Comparison of ENCODE assay signal across 33 cellular contexts in genomic region chr15:74024687-74025086, GRCh38. TPM values are rescaled to one million over a fixed set of nuclear protein-coding genes. Genes with fewer than 3 reads are reported as not detected.
A peak's percentile ranks its signal among the peaks of the same experiment; 100 is the strongest.
DNase-seq lines count a peak whose midpoint lies in the region; ATAC-seq, FAIRE-seq and TF ChIP-seq lines count a peak whose summit lies in the region.
"Had no signal": no experiment of that assay in that cellular context is flagged by ENCODE, and none has a peak within 500 bp of the region (broad histone marks: within the 10 kb centered on the region; RNA-seq: fewer than 3 reads in every experiment).

No MANE protein-coding gene starts in this region.

- H3K27ac Mint-ChIP-seq in CD8-positive, alpha-beta T cell, result peak overlapping the region; percentile 70
- H3K27ac Mint-ChIP-seq: activated CD4-positive, alpha-beta memory T cell treated with anti-CD3 and anti-CD28 coated beads, Interleukin-2, amount 10 ng/mL, durations not matched to agents 7 days and 5 days; activated naive CD8-positive, alpha-beta T cell; activated T-helper 1 cell treated with anti-CD3 and anti-CD28 coated beads, Interleukin-12 subunit alpha, Interleukin-12 subunit beta, Interleukin-2, Interleukin-4 antibody, amounts not matched to agents 30 ng/mL and 10 ng/mL and 1 ng/mL, durations not matched to agents 14 hours and 24 hours and 36 hours; mesothelial cell of epicardium; naive B cell had no signal

- H3K27ac ChIP-seq in AG04450 (ENCODE audit: low read depth, low read length) (peak overlapping the region; percentile 39), endothelial cell of umbilical vein (ENCODE audit: insufficient read depth, low read depth, low read length) (peak overlapping the region; percentile 62), sigmoid colon (peak overlapping the region in 2 of 4 donors; percentile 21 to 29)
- no peak overlapping the region for H3K27ac ChIP-seq in CD8-positive, alpha-beta T cell (ENCODE audit: low read depth, low read length)
- H3K27ac ChIP-seq: BLaER1, colonic mucosa had no signal

- TF ChIP-seq CTCF in AG04450 (IDR thresholded peaks at IDR 0.05; ENCODE audit: low read depth, low read length) (no peak), endothelial cell of umbilical vein (IDR thresholded peaks at IDR 0.05; ENCODE audit: extremely low read depth in 1 of 2, insufficient read depth in 1 of 2, low read depth in 1 of 2, low read length in 2 of 2) (no peak), sigmoid colon (IDR thresholded peaks at IDR 0.05) (no peak)
- TF ChIP-seq CTCF in CD8-positive, alpha-beta T cell (IDR thresholded peaks at IDR 0.05), result no peak

- H3K36me3 Mint-ChIP-seq in CD8-positive, alpha-beta T cell, result peaks cover 67% of the 10 kb centered on the region

- no peak overlapping the region for H3K4me3 ChIP-seq in AG04450 (ENCODE audit: low read depth, low read length)
- H3K4me3 ChIP-seq in CD8-positive, alpha-beta T cell (ENCODE audit: low read depth, low read length), result no peak overlapping the region
- no peak overlapping the region for H3K4me3 ChIP-seq in endothelial cell of umbilical vein (replicated peaks in 1 of 3; ENCODE audit: insufficient read depth in 1 of 3, low read depth in 1 of 3, low read length in 3 of 3)
- H3K4me3 ChIP-seq in sigmoid colon, result no peak overlapping the region
- H3K4me3 ChIP-seq: BLaER1, colonic mucosa had no signal

- H3K9me3 ChIP-seq in AG04450 (ENCODE audit: control insufficient read depth, insufficient read depth, low read length) (no peaks in the 10 kb centered on the region; the same call in 1 of the 2 replicates), endothelial cell of umbilical vein (replicated peaks; ENCODE audit: control insufficient read depth, insufficient read depth, low read length) (no peaks in the 10 kb centered on the region), sigmoid colon (no peaks in the 10 kb centered on the region)
- H3K9me3 ChIP-seq in CD8-positive, alpha-beta T cell (ENCODE audit: low read length), result no peaks in the 10 kb centered on the region
- H3K9me3 ChIP-seq: BLaER1, colonic mucosa had no signal

- H3K9me1 ChIP-seq in endothelial cell of umbilical vein (replicated peaks; ENCODE audit: control insufficient read depth, extremely low read depth, insufficient read depth, low read length), result no peaks in the 10 kb centered on the region

- H3K27me3 ChIP-seq in AG04450 (ENCODE audit: control insufficient read depth, insufficient read depth, low read length) (no peaks in the 10 kb centered on the region), endothelial cell of umbilical vein (ENCODE audit: control insufficient read depth in 2 of 2, insufficient read depth in 2 of 2, low read length in 2 of 2) (no peaks in the 10 kb centered on the region), sigmoid colon (no peaks in the 10 kb centered on the region)
- no peaks in the 10 kb centered on the region for H3K27me3 ChIP-seq in CD8-positive, alpha-beta T cell (ENCODE audit: insufficient read depth, low read length)
- H3K27me3 ChIP-seq: BLaER1, colonic mucosa had no signal

- CTCF ChIA-PET in AG04450 (lab: Charles Lee), result interaction anchor here (0.7 to 1.6 kb wide), 2 partner anchors 10 to 52 kb away, joined by 3 to 4 read pairs; no protein-coding TSS in a partner anchor
- CTCF ChIA-PET in CD8-positive, alpha-beta T cell (lab: Charles Lee), result interaction anchor here (1.1 to 1.4 kb wide), 2 partner anchors 12 to 53 kb away, joined by 3 read pairs; no protein-coding TSS in a partner anchor
- CTCF ChIA-PET in endothelial cell of umbilical vein (lab: Charles Lee), result interaction anchor here (0.8 to 3.3 kb wide), 11 partner anchors 8 to 151 kb away, joined by 3 to 40 read pairs (median 5); partner anchors contain the start of gene PML

- H3K4me1 ChIP-seq in CD8-positive, alpha-beta T cell (ENCODE audit: insufficient read depth, low read length), result peaks cover 4% of the 10 kb centered on the region
- peaks cover 22% of the 10 kb centered on the region for H3K4me1 ChIP-seq in endothelial cell of umbilical vein (ENCODE audit: control insufficient read depth, extremely low read depth, insufficient read depth, low read length)
- H3K4me1 ChIP-seq in sigmoid colon, result peaks cover 0 to 47% (median 40%) of the 10 kb centered on the region in 4 donors
- H3K4me1 ChIP-seq: BLaER1, colonic mucosa had no signal

- DNase-seq in AG04450 (ENCODE audit: low read depth, low spot score) (no peak), endothelial cell of umbilical vein (ENCODE audit: low read depth, low spot score) (peak; percentile 15), sigmoid colon (peak; percentile 50)
- no peak for DNase-seq in CD8-positive, alpha-beta T cell
- no peak for DNase-seq in central memory CD4-positive, alpha-beta T cell
- DNase-seq in stimulated activated CD4-positive, alpha-beta T cell treated with anti-CD3 and anti-CD28 coated beads, Interleukin-4, amount 100 ng/mL, for 1 hour, result no peak
- DNase-seq: activated CD4-positive, alpha-beta memory T cell treated with anti-CD3 and anti-CD28 coated beads, Interleukin-2, amount 10 ng/mL, durations not matched to agents 7 days and 5 days; activated CD4-positive, alpha-beta T cell treated with anti-CD3 and anti-CD28 coated beads for 1 hour; activated CD8-positive, alpha-beta memory T cell treated with anti-CD3 and anti-CD28 coated beads, Interleukin-2, amount 50 U/mL, for 4 hours; colonic mucosa; COR-L47; effector CD8-positive, alpha-beta T cell; erythroblast; naive B cell; NCI-H1436 treated with DMSO at 0.1 percent for 48 hours; NCI-H226; SHP77; stimulated activated naive CD4-positive, alpha-beta T cell treated with Interleukin-2 at 50 U/mL for 16 hours had no signal

- ATAC-seq in CD8-positive, alpha-beta T cell, result no peak
- ATAC-seq in HG02938 (IDR thresholded peaks at IDR 0.05; ENCODE audit: unreplicated experiment), result no peak

- TF ChIP-seq EP300 in sigmoid colon (IDR thresholded peaks at IDR 0.05), result no peak

- POLR2A ChIA-PET in AG04450 (lab: Yijun Ruan, JAX), result no interaction called here
- POLR2A ChIA-PET in CD8-positive, alpha-beta T cell (lab: Charles Lee), result no interaction called here
- POLR2A ChIA-PET in endothelial cell of umbilical vein (lab: Charles Lee), result no interaction called here

- no peak overlapping the region for H2AFZ ChIP-seq in endothelial cell of umbilical vein (ENCODE audit: low read depth, low read length)

- peaks cover 39% of the 10 kb centered on the region for H3K36me3 ChIP-seq in CD8-positive, alpha-beta T cell (ENCODE audit: insufficient read depth, low read length)
- peaks cover 6 to 22% of the 10 kb centered on the region in 2 experiments for H3K36me3 ChIP-seq in endothelial cell of umbilical vein (ENCODE audit: control insufficient read depth in 2 of 2, extremely low read depth in 1 of 2, insufficient read depth in 2 of 2, low read length in 2 of 2)
- H3K36me3 ChIP-seq in sigmoid colon, result peaks cover 24 to 53% (median 29%) of the 10 kb centered on the region in 4 donors

- no peaks in the 10 kb centered on the region for H3K9me3 Mint-ChIP-seq in CD8-positive, alpha-beta T cell
- H3K9me3 Mint-ChIP-seq: activated CD4-positive, alpha-beta memory T cell treated with anti-CD3 and anti-CD28 coated beads, Interleukin-2, amount 10 ng/mL, durations not matched to agents 7 days and 5 days; activated T-helper 1 cell treated with anti-CD3 and anti-CD28 coated beads, Interleukin-12 subunit alpha, Interleukin-12 subunit beta, Interleukin-2, Interleukin-4 antibody, amounts not matched to agents 30 ng/mL and 10 ng/mL and 1 ng/mL, durations not matched to agents 14 hours and 24 hours and 36 hours; mesothelial cell of epicardium; naive B cell had no signal

- BruUV-seq in endothelial cell of umbilical vein (replicated peaks; lab: Mats Ljungman, UMichigan), result no TSS peak

- H4K20me1 ChIP-seq in endothelial cell of umbilical vein (replicated peaks; ENCODE audit: control insufficient read depth, extremely low read depth, insufficient read depth, low read length), result no peaks in the 10 kb centered on the region

- peaks cover 4% of the 10 kb centered on the region for H3K4me1 Mint-ChIP-seq in CD8-positive, alpha-beta T cell (ENCODE audit: low read depth)
- H3K4me1 Mint-ChIP-seq: mesothelial cell of epicardium had no signal

- no peaks in the 10 kb centered on the region for H3K27me3 Mint-ChIP-seq in CD8-positive, alpha-beta T cell (ENCODE audit: low read depth)
- H3K27me3 Mint-ChIP-seq: activated CD4-positive, alpha-beta memory T cell treated with anti-CD3 and anti-CD28 coated beads, Interleukin-2, amount 10 ng/mL, durations not matched to agents 7 days and 5 days; activated naive CD8-positive, alpha-beta T cell; naive B cell had no signal

- peaks cover 37% of the 10 kb centered on the region for H3K79me2 ChIP-seq in endothelial cell of umbilical vein (ENCODE audit: control insufficient read depth, insufficient read depth, low read length)

- FAIRE-seq in endothelial cell of umbilical vein (lab: Jason Lieb, UNC), result no peak
- FAIRE-seq: GM12892, islet of Langerhans had no signal

- H3K4me2 ChIP-seq in endothelial cell of umbilical vein (ENCODE audit: insufficient read depth, low read length), result no peak overlapping the region
- H3K4me2 ChIP-seq: BLaER1 had no signal

- no peak overlapping the region for H3K9ac ChIP-seq in endothelial cell of umbilical vein (replicated peaks; ENCODE audit: extremely low read depth, insufficient read depth, low read length)
- H3K9ac ChIP-seq: BLaER1 had no signal

- no peak overlapping the region for H3K4me3 Mint-ChIP-seq in CD8-positive, alpha-beta T cell
- H3K4me3 Mint-ChIP-seq: activated CD4-positive, alpha-beta memory T cell treated with anti-CD3 and anti-CD28 coated beads, Interleukin-2, amount 10 ng/mL, durations not matched to agents 7 days and 5 days; activated naive CD8-positive, alpha-beta T cell; activated T-helper 1 cell treated with anti-CD3 and anti-CD28 coated beads, Interleukin-12 subunit alpha, Interleukin-12 subunit beta, Interleukin-2, Interleukin-4 antibody, amounts not matched to agents 30 ng/mL and 10 ng/mL and 1 ng/mL, durations not matched to agents 14 hours and 24 hours and 36 hours; mesothelial cell of epicardium; naive B cell had no signal

- WGBS in sigmoid colon, 2 donors, result 59 to 88% methylated on average over 2 of the region's 2 CpGs

- intact Hi-C loops in CD8-positive, alpha-beta T cell (cut with DNase I, micrococcal nuclease), result no loop called here
- intact Hi-C loops in endothelial cell of umbilical vein (cut with micrococcal nuclease), result loop anchor here (1.0 kb wide), 3 partner anchors 13 to 42 kb away; partner anchors contain the start of gene STOML1
- intact Hi-C loops in sigmoid colon (cut with DNase I), result no loop called here

- TF ChIP-seq POLR2A in endothelial cell of umbilical vein (IDR thresholded peaks at IDR 0.05; ENCODE audit: low read depth, low read length) (no peak), sigmoid colon (IDR thresholded peaks at IDR 0.05) (no peak)

- dilution Hi-C loops in endothelial cell of umbilical vein (cut with MboI; ENCODE audit: extremely low pct_ligation_motif_present, low sequenced_read_pairs), result no loop called here

RNA-seq across cellular contexts. Expression of gene PML, which starts 30.2 kb away (rescaled TPM):
- polyA plus RNA-seq in AG04450 (2011; rRNA removed), result 7.6 and 12.5 TPM in 2 replicates
- polyA minus RNA-seq in AG04450 (2011; rRNA and poly(A)+ RNA removed), result 22.0 and 22.5 TPM in 2 replicates
- 10 to 100 TPM; 29.2 to 29.6 TPM for total RNA-seq in CD8-positive, alpha-beta T cell
- 77.4 and 79.6 TPM in 2 replicates for total RNA-seq in endothelial cell of umbilical vein
- 30.4 and 32.2 TPM in 2 replicates for polyA plus RNA-seq in endothelial cell of umbilical vein
- 25.0 and 30.4 TPM in 2 replicates for polyA plus RNA-seq in endothelial cell of umbilical vein (2011; cell fraction: cytosol; rRNA removed)
- polyA plus RNA-seq in endothelial cell of umbilical vein (2011; cell fraction: nucleus; rRNA removed), result 48.2 and 54.1 TPM in 2 replicates
- 50.1 and 59.6 TPM in 2 replicates for polyA plus RNA-seq in endothelial cell of umbilical vein (2012)
- 25.2 and 25.4 TPM in 2 replicates for polyA minus RNA-seq in endothelial cell of umbilical vein
- polyA minus RNA-seq in endothelial cell of umbilical vein (2011; cell fraction: cytosol; rRNA and poly(A)+ RNA removed), result 15.3 TPM
- polyA minus RNA-seq in endothelial cell of umbilical vein (2011; cell fraction: nucleus; rRNA and poly(A)+ RNA removed), result 23.1 and 27.4 TPM in 2 replicates
- 100 to 1,000 TPM in 1 of 4 donors, 10 to 100 TPM in 3; 43.3 to 129 (median 60.0) TPM for total RNA-seq in sigmoid colon
- 10 to 100 TPM in 1 of 3 donors, 1 to 10 TPM in 2; 9.6 to 36.4 (median 9.7) TPM for polyA plus RNA-seq in sigmoid colon

RNA-seq across cellular contexts. Expression of gene STOML1, which starts 32.6 kb away (rescaled TPM):
- polyA plus RNA-seq in AG04450 (2011; rRNA removed) (7.3 and 10.0 TPM in 2 replicates), endothelial cell of umbilical vein (15.4 and 16.7 TPM in 2 replicates), sigmoid colon (10 to 100 TPM in 1 of 3 donors, 1 to 10 TPM in 2; 3.5 to 18.5 (median 4.2) TPM)
- 5.0 and 6.3 TPM in 2 replicates for polyA minus RNA-seq in AG04450 (2011; rRNA and poly(A)+ RNA removed)
- total RNA-seq in CD8-positive, alpha-beta T cell, result 1 to 10 TPM; 2.5 to 4.8 TPM
- total RNA-seq in endothelial cell of umbilical vein (12.4 and 12.9 TPM in 2 replicates), sigmoid colon (10 to 100 TPM in 3 of 4 donors, 1 to 10 TPM in 1; 10.0 to 17.8 (median 13.8) TPM)
- polyA plus RNA-seq in endothelial cell of umbilical vein (2011; cell fraction: cytosol; rRNA removed), result 11.6 and 15.3 TPM in 2 replicates
- 12.1 and 12.5 TPM in 2 replicates for polyA plus RNA-seq in endothelial cell of umbilical vein (2011; cell fraction: nucleus; rRNA removed)
- polyA plus RNA-seq in endothelial cell of umbilical vein (2012), result 6.2 and 6.9 TPM in 2 replicates
- 10.3 and 10.5 TPM in 2 replicates for polyA minus RNA-seq in endothelial cell of umbilical vein
- polyA minus RNA-seq in endothelial cell of umbilical vein (2011; cell fraction: cytosol; rRNA and poly(A)+ RNA removed), result 2.0 TPM
- polyA minus RNA-seq in endothelial cell of umbilical vein (2011; cell fraction: nucleus; rRNA and poly(A)+ RNA removed), result 2.3 and 2.5 TPM in 2 replicates

RNA-seq across cellular contexts. Expression of gene GOLGA6A, which starts 57.7 kb away (rescaled TPM):
- polyA plus RNA-seq in AG04450 (2011; rRNA removed) (not detected in 2 replicates), endothelial cell of umbilical vein (not detected in 2 replicates), sigmoid colon (not detected)
- polyA minus RNA-seq in AG04450 (2011; rRNA and poly(A)+ RNA removed), result not detected in 2 replicates
- not detected for total RNA-seq in CD8-positive, alpha-beta T cell
- total RNA-seq in endothelial cell of umbilical vein (not detected in 2 replicates), sigmoid colon (not detected)
- not detected in 2 replicates for polyA plus RNA-seq in endothelial cell of umbilical vein (2011; cell fraction: cytosol; rRNA removed)
- polyA plus RNA-seq in endothelial cell of umbilical vein (2011; cell fraction: nucleus; rRNA removed), result not detected in 2 replicates
- not detected in 2 replicates for polyA plus RNA-seq in endothelial cell of umbilical vein (2012)
- not detected in 2 replicates for polyA minus RNA-seq in endothelial cell of umbilical vein
- polyA minus RNA-seq in endothelial cell of umbilical vein (2011; cell fraction: cytosol; rRNA and poly(A)+ RNA removed), result not detected
- polyA minus RNA-seq in endothelial cell of umbilical vein (2011; cell fraction: nucleus; rRNA and poly(A)+ RNA removed), result not detected in 2 replicates
- total RNA-seq: activated CD4-positive, alpha-beta memory T cell treated with anti-CD3 and anti-CD28 coated beads, Interleukin-2, amount 10 ng/mL, durations not matched to agents 7 days and 5 days; activated T-helper 1 cell treated with anti-CD3 and anti-CD28 coated beads, Interleukin-12 subunit alpha, Interleukin-12 subunit beta, Interleukin-2, Interleukin-4 antibody, amounts not matched to agents 30 ng/mL and 10 ng/mL and 1 ng/mL, durations not matched to agents 14 hours and 24 hours and 36 hours; aorta; bronchial epithelial cell; colonic mucosa; LHCN-M2; omental fat pad; pulmonary artery endothelial cell; T-helper 2 cell treated with Interferon-gamma antibody and Interleukin-4, amounts not matched to agents 100 ng/mL and 5 ng/mL, for 36 hours; temporal lobe; urinary bladder had no signal
- polyA plus RNA-seq: aorta had no signal

Comparison
In these comparisons a context has a peak if more than half of its experiments do, and no peak if none do; other contexts are left out.
1. DNase-seq: peak in endothelial cell of umbilical vein (single experiment) and sigmoid colon (single experiment); none in AG04450 (single experiment), CD8-positive, alpha-beta T cell (0 of 7), central memory CD4-positive, alpha-beta T cell (single experiment) and stimulated activated CD4-positive, alpha-beta T cell treated with anti-CD3 and anti-CD28 coated beads, Interleukin-4, amount 100 ng/mL, for 1 hour (single experiment).